Comparison of ENCODE assay signal across 8 cellular contexts in genomic region chr14:59274991-59275391, GRCh38.
DNase-seq lines count a peak whose midpoint lies in the region; ATAC-seq and TF ChIP-seq lines count a peak whose summit lies in the region.

No MANE protein-coding gene starts in this region.

- H3K4me1 ChIP-seq in PC-3 (ENCODE audit: insufficient read depth, low read length), result peaks cover 59% of the 10 kb centered on the region
- H3K4me1 ChIP-seq in uterus, result peaks cover 0 to 22% of the 10 kb centered on the region in 2 donors
- H3K4me1 ChIP-seq in neuronal stem cell (ENCODE audit: control insufficient read depth in 2 of 2, insufficient read depth in 1 of 2, low read depth in 1 of 2, low read length in 2 of 2), result peaks cover 2 to 4% of the 10 kb centered on the region in 2 donors

- ATAC-seq in HG02938 (IDR thresholded peaks at IDR 0.05; ENCODE audit: unreplicated experiment), result peak; percentile 32
- ATAC-seq in PC-3, result peak; percentile 5; the same call in 1 of the 2 replicates
- peak; percentile 81 for ATAC-seq in Right ventricle myocardium superior (ENCODE audit: poor library complexity)
- no peak for ATAC-seq in omental fat pad (ENCODE audit: low FRiP score)

- no peak overlapping the region for H3K14ac ChIP-seq in neuronal stem cell (ENCODE audit: low read length)

- no peak overlapping the region for H3K4ac ChIP-seq in neuronal stem cell (ENCODE audit: low read length)

- H3K27me3 ChIP-seq in PC-3 (ENCODE audit: low read length) (no peaks in the 10 kb centered on the region), uterus (no peaks in the 10 kb centered on the region), neuronal stem cell (ENCODE audit: control insufficient read depth in 3 of 3, insufficient read depth in 3 of 3, low read depth in 1 of 3, low read length in 3 of 3) (no peaks in the 10 kb centered on the region)

- H4K8ac ChIP-seq in neuronal stem cell (ENCODE audit: low read depth, low read length), result no peak overlapping the region

- H3K4me3 ChIP-seq in PC-3 (ENCODE audit: low read length), result peak overlapping the region; percentile 23
- H3K4me3 ChIP-seq in uterus, result no peak overlapping the region
- H3K4me3 ChIP-seq in neuronal stem cell (ENCODE audit: low read length in 2 of 2), result no peak overlapping the region

- H2AFZ ChIP-seq in PC-3 (ENCODE audit: low read length) (no peak overlapping the region), neuronal stem cell (ENCODE audit: low read length) (no peak overlapping the region)

- no CpG with 5 or more reads among the region's 3 CpGs for WGBS in neuronal stem cell (ENCODE audit: extremely low coverage in 2 of 2, insufficient read length in 2 of 2, insufficient replicate concordance in 1 of 2), 2 donors

- H2BK5ac ChIP-seq in neuronal stem cell (ENCODE audit: low read length), result no peak overlapping the region

- H4K20me1 ChIP-seq in PC-3 (ENCODE audit: low read length), result no peaks in the 10 kb centered on the region

- no peak overlapping the region for H3K18ac ChIP-seq in neuronal stem cell (ENCODE audit: low read length)

- H3K79me2 ChIP-seq in PC-3 (ENCODE audit: low read length), result no peaks in the 10 kb centered on the region

- no peak for TF ChIP-seq POLR2A in uterus (IDR thresholded peaks at IDR 0.05)

- H2BK12ac ChIP-seq in neuronal stem cell (ENCODE audit: low read length), result no peak overlapping the region

- H3K9me2 ChIP-seq in PC-3 (replicated peaks; ENCODE audit: low read length), result no peaks in the 10 kb centered on the region

- H3K9ac ChIP-seq in PC-3 (ENCODE audit: low read length) (peak overlapping the region; percentile 1; the same call in 1 of the 2 replicates), neuronal stem cell (ENCODE audit: low read depth, low read length, poor library complexity) (no peak overlapping the region)

- no peak overlapping the region for H4K91ac ChIP-seq in neuronal stem cell (ENCODE audit: low read depth, low read length, poor library complexity)

- peaks cover 11% of the 10 kb centered on the region for H3F3A ChIP-seq in PC-3 (ENCODE audit: low read length, unreplicated experiment)

- CTCF ChIA-PET in PC-3 (lab: Charles Lee), result interaction anchor here (0.6 kb wide), 1 partner anchor 32 kb away, joined by 3 read pairs; no protein-coding TSS in a partner anchor

- DNase-seq in NCI-H1417 (lab: John Stamatoyannopoulos, UW), result peak in 2 of 3 experiments; percentile 21 to 83
- no peak for DNase-seq in NCI-H1417 treated with DMSO at 0.1 percent for 48 hours (lab: John Stamatoyannopoulos, UW)
- DNase-seq in PC-3, result peak; percentile 67
- DNase-seq in Right ventricle myocardium superior, result peak; percentile 55
- DNase-seq in uterus, result no peak
- DNase-seq in omental fat pad (ENCODE audit: low spot score), result no peak
- no peak for DNase-seq in neuronal stem cell (ENCODE audit: low spot score)

- no peaks in the 10 kb centered on the region for H3K79me1 ChIP-seq in neuronal stem cell (ENCODE audit: low read depth, low read length)

- TF ChIP-seq CTCF in PC-3 (conservative IDR thresholded peaks at IDR 0.05; ENCODE audit: low read depth, low read length) (no peak), uterus (IDR thresholded peaks at IDR 0.05) (no peak), omental fat pad (IDR thresholded peaks at IDR 0.05) (no peak)

- H3K9me3 ChIP-seq in PC-3 (ENCODE audit: low read length) (no peaks in the 10 kb centered on the region), uterus (no peaks in the 10 kb centered on the region), neuronal stem cell (replicated peaks in 1 of 2; ENCODE audit: control insufficient read depth in 2 of 2, insufficient read depth in 1 of 2, low read depth in 1 of 2, low read length in 2 of 2) (peaks cover 0 to 5% of the 10 kb centered on the region in 2 donors)

- H3K23ac ChIP-seq in neuronal stem cell (ENCODE audit: low read depth, low read length, poor library complexity), result no peak overlapping the region

- POLR2A ChIA-PET in PC-3 (lab: Charles Lee; ENCODE audit: unreplicated experiment), result no interaction called here

- BruUV-seq in PC-3 (replicated peaks; lab: Mats Ljungman, UMichigan), result no TSS peak

- H2BK15ac ChIP-seq in neuronal stem cell (ENCODE audit: low read length), result no peak overlapping the region

- H2AK5ac ChIP-seq in neuronal stem cell (ENCODE audit: low read depth, low read length), result no peak overlapping the region

- intact Hi-C loops in PC-3 (cut with micrococcal nuclease), result loop anchor here (1.0 to 5.0 kb wide), 4 partner anchors 31 to 207 kb away; partner anchors contain the start of genes DAAM1, JKAMP and L3HYPDH
- intact Hi-C loops in Right ventricle myocardium superior (cut with DNase I), result no loop called here
- intact Hi-C loops in uterus (cut with DNase I; ENCODE audit: low total_unique reads), result no loop called here

- H2BK120ac ChIP-seq in neuronal stem cell (ENCODE audit: low read depth, low read length), result no peak overlapping the region

- H3K36me3 ChIP-seq in PC-3 (ENCODE audit: low read depth, low read length) (no peaks in the 10 kb centered on the region), uterus (no peaks in the 10 kb centered on the region), neuronal stem cell (replicated peaks in 1 of 2; ENCODE audit: control insufficient read depth in 2 of 2, insufficient read depth in 2 of 2, low read length in 2 of 2) (peaks cover 0 to 2% of the 10 kb centered on the region in 2 donors)

- H3K27ac ChIP-seq in PC-3 (ENCODE audit: low read length), result peak overlapping the region; percentile 64
- peak overlapping the region; percentile 71 to 87 for H3K27ac ChIP-seq in uterus
- H3K27ac ChIP-seq in neuronal stem cell (replicated peaks; ENCODE audit: low read length), result no peak overlapping the region

- H3K4me2 ChIP-seq in PC-3 (ENCODE audit: low read length), result peak overlapping the region; percentile 67
- no peak overlapping the region for H3K4me2 ChIP-seq in neuronal stem cell (ENCODE audit: insufficient read depth, low read length, poor library complexity, severe bottlenecking)

Comparison
In these comparisons a context has a peak if more than half of its experiments do, and no peak if none do; other contexts are left out.
1. DNase-seq: peak in NCI-H1417 (2 of 3), PC-3 (single experiment) and Right ventricle myocardium superior (single experiment); none in NCI-H1417 treated with DMSO at 0.1 percent for 48 hours (single experiment), uterus (0 of 2), omental fat pad (single experiment) and neuronal stem cell (single experiment).